Comparison of ENCODE assay signal across 10 cellular contexts in the genomic region with DNA sequence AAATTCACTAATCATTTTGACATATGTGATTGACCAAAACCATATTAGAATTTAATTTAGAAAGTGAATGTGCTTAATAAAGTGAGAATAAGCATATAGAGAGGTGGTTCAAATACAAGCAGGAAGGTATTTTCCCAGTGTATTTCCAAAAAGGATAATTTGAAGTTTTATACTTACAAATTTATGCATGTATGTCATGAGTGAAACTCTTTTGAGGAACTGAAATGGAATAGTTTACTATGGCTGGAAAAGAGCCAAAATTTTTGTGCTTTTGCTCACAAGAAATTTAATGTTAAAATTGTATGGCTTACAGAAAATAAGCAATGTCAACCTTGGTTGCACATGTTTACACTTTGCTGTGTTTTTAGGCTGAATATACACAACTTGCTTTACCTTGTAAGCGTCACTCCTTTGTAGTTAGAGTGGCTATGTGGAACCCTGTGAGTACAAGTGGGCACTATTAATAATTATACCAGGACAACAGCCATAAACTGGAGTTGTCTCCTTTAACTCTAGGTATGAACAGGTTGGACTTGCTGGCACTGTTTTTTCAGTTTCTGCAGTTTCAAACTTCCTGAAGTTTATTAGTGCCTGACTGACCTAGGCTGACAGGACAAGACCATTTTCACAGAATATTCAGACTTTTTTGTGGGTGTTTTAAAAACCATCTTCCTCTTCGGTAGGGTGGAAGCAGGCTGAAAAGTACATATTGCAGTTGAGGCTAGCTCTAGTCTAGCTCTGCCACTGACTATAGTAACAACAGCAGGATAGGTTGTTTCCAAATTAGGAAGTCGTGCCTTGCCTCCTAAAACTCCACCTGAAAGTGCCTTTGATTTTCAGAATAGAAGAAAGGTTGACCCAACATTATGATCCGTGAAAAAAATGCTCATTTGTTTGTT. TPM values are rescaled to one million over a fixed set of nuclear protein-coding genes. Genes with fewer than 3 reads are reported as not detected.
DNase-seq lines count a peak whose midpoint lies in the region; ATAC-seq and TF ChIP-seq lines count a peak whose summit lies in the region.
"Had no signal": no experiment of that assay in that cellular context is flagged by ENCODE, and none has a peak within 500 bp of the region (broad histone marks: within the 10 kb centered on the region; RNA-seq: fewer than 3 reads in every experiment).

No MANE protein-coding gene starts in this region.

- H3K4me3 ChIP-seq in gastroesophageal sphincter = no peak overlapping the region

- H3K4me1 ChIP-seq in gastroesophageal sphincter = peaks cover 0 to 54% (median 6%) of the 10 kb centered on the region in 3 donors

- H3K36me3 ChIP-seq in gastroesophageal sphincter = no peaks in the 10 kb centered on the region
- H3K36me3 ChIP-seq: WERI-Rb-1 had no signal

- DNase-seq in ACHN (peak; percentile 27), KBM-7 (peak; percentile 40), fibroblast of peridontal ligament (ENCODE audit: extremely low read depth) (peak; percentile 30), ecto neural progenitor cell (ENCODE audit: low spot score) (no peak), NCI-H1105 (lab: John Stamatoyannopoulos, UW) (no peak), NCI-H226 (no peak)
- DNase-seq: effector memory CD4-positive, alpha-beta T cell; WERI-Rb-1 had no signal

- peak; percentile 45 for ATAC-seq in GM19467 (IDR thresholded peaks at IDR 0.05; ENCODE audit: unreplicated experiment)
- ATAC-seq in gastroesophageal sphincter = no peak

- TF ChIP-seq CTCF in gastroesophageal sphincter (IDR thresholded peaks at IDR 0.05) = no peak

- TF ChIP-seq EP300 in gastroesophageal sphincter (IDR thresholded peaks at IDR 0.05) = no peak

- H3K27me3 ChIP-seq in gastroesophageal sphincter = no peaks in the 10 kb centered on the region

- in situ Hi-C loops in ACHN (cut with HindIII; ENCODE audit: low pct_ligation_motif_present, low pct_unique_long_range_greater_than_20kb, low sequenced_read_pairs) (no loop called here), KBM-7 (cut with MboI; ENCODE audit: low pct_unique_long_range_greater_than_20kb, low sequenced_read_pairs) (no loop called here)

- no peak for TF ChIP-seq POLR2A in gastroesophageal sphincter (IDR thresholded peaks at IDR 0.05)

- no peak overlapping the region for H3K27ac ChIP-seq in gastroesophageal sphincter
- H3K27ac ChIP-seq: WERI-Rb-1 had no signal

- no peaks in the 10 kb centered on the region for H3K9me3 ChIP-seq in gastroesophageal sphincter

- 38 to 43% methylated on average over 2 to 4 of the region's 4 CpGs for WGBS in gastroesophageal sphincter (ENCODE audit: low coverage in 1 of 2), 2 donors

RNA-seq across cellular contexts. Expression of a gene that starts 6.0 kb away (rescaled TPM):
- 10 to 100 TPM; 60.7 to 98.4 (median 79.7) TPM for total RNA-seq in gastroesophageal sphincter

Comparison
In these comparisons a context has a peak if more than half of its experiments do, and no peak if none do; other contexts are left out.
1. DNase-seq: peak in ACHN (single experiment), KBM-7 (single experiment) and fibroblast of peridontal ligament (single experiment); none in ecto neural progenitor cell (single experiment), NCI-H1105 (single experiment) and NCI-H226 (single experiment).